1 cellular context compared by ENCODE assay signal in genomic region chr17:41695134-41695661, GRCh38.
TF ChIP-seq lines count a peak whose summit lies in the region.

No MANE protein-coding gene starts in this region.

TF ChIP-seq in HepG2, 621 proteins besides CTCF, POLR2A, EP300 and RAD21:
- TF ChIP-seq RBM22 (optimal IDR thresholded peaks at IDR 0.05; ENCODE audit: low read length) = peak; percentile 26
- peak; percentile 92 for TF ChIP-seq ZNF3 (CRISPR knock-in tag; IDR thresholded peaks at IDR 0.05)
- TF ChIP-seq MTF1 (CRISPR knock-in tag; IDR thresholded peaks at IDR 0.05) = no peak
- peak; percentile 67; the same call in 1 of the 2 replicates for TF ChIP-seq ZNF121 (CRISPR knock-in tag; IDR thresholded peaks at IDR 0.05)
- TF ChIP-seq SOX5 (CRISPR knock-in tag; IDR thresholded peaks at IDR 0.05; ENCODE audit: borderline replicate concordance) = no peak
